Comparison of ENCODE assay signal across 9 cellular contexts in the genomic region with DNA sequence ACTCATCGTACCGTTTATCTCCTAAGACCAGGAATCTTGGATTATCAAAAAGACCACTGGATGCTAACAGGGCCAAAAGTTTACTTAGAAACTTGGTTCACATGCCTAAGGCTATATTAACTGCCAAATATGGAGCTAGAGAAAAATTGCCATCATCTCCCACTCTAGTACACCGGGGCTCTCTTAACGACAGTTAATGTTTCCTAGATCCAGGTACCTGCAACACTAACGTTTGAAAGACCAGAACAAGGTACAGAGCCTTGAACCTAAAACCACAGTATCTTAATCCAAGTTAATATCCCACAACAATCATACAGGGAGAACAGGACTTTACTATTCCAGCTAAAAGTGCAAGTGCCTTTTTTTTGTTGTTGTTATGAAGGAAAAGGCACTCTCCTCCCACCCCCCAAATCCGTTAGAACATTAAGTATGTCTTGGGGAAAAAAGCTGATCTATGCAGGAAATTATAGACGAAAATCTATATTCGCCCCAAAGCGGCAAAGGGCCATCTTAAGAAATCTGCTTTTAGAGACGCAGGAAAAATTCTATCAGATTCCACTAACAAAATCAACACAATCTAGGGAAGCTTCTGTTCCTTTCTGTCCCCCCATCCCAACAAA. TPM values are rescaled to one million over a fixed set of nuclear protein-coding genes. Genes with fewer than 3 reads are reported as not detected.
DNase-seq lines count a peak whose midpoint lies in the region; ATAC-seq lines count a peak whose summit lies in the region.
"Had no signal": no experiment of that assay in that cellular context is flagged by ENCODE, and none has a peak within 500 bp of the region (broad histone marks: within the 10 kb centered on the region; RNA-seq: fewer than 3 reads in every experiment).

No MANE protein-coding gene starts in this region.

- H3K4me3 Mint-ChIP-seq in activated CD4-positive, alpha-beta T cell treated with anti-CD3 and anti-CD28 coated beads, Interleukin-2, amount 10 ng/mL, durations not matched to agents 7 days and 5 days, result peak overlapping the region; percentile 97
- H3K4me3 Mint-ChIP-seq in activated naive CD8-positive, alpha-beta T cell treated with anti-CD3 and anti-CD28 coated beads, Interleukin-2, amount 10 ng/mL, durations not matched to agents 7 days and 5 days, result peak overlapping the region; percentile 94

- no peaks in the 10 kb centered on the region for H3K36me3 ChIP-seq in thymus (ENCODE audit: control insufficient read depth, insufficient read depth)

- ATAC-seq in activated naive CD8-positive, alpha-beta T cell treated with anti-CD3 and anti-CD28 coated beads, Interleukin-2, amount 10 ng/mL, durations not matched to agents 7 days and 5 days (ENCODE audit: low read depth), result no peak
- ATAC-seq in GM18870 (IDR thresholded peaks at IDR 0.05; ENCODE audit: unreplicated experiment), result no peak

- H3K4me3 ChIP-seq in thymus (ENCODE audit: low read length), result peak overlapping the region; percentile 96

- no peaks in the 10 kb centered on the region for H3K9me3 ChIP-seq in thymus (ENCODE audit: control insufficient read depth)

- peak overlapping the region; percentile 99 for H3K27ac ChIP-seq in thymus (ENCODE audit: low read depth)

- H3K9me3 Mint-ChIP-seq in activated CD4-positive, alpha-beta T cell treated with anti-CD3 and anti-CD28 coated beads, Interleukin-2, amount 10 ng/mL, durations not matched to agents 7 days and 5 days, result no peaks in the 10 kb centered on the region
- no peaks in the 10 kb centered on the region for H3K9me3 Mint-ChIP-seq in activated naive CD8-positive, alpha-beta T cell treated with anti-CD3 and anti-CD28 coated beads, Interleukin-2, amount 10 ng/mL, durations not matched to agents 7 days and 5 days

- peaks cover 59% of the 10 kb centered on the region for H3K4me1 Mint-ChIP-seq in activated CD4-positive, alpha-beta T cell treated with anti-CD3 and anti-CD28 coated beads, Interleukin-2, amount 10 ng/mL, durations not matched to agents 7 days and 5 days
- peaks cover 54% of the 10 kb centered on the region for H3K4me1 Mint-ChIP-seq in activated naive CD8-positive, alpha-beta T cell treated with anti-CD3 and anti-CD28 coated beads, Interleukin-2, amount 10 ng/mL, durations not matched to agents 7 days and 5 days

- CTCF ChIA-PET in activated CD4-positive, alpha-beta T cell treated with anti-CD3 and anti-CD28 coated beads, Interleukin-2, amount 10 ng/mL, durations not matched to agents 7 days and 5 days (lab: Charles Lee), result interaction anchor here (1.0 to 1.2 kb wide), 3 partner anchors 13 to 52 kb away, joined by 3 to 4 read pairs (median 4); partner anchors contain the start of gene USO1

- peak overlapping the region; percentile 100 for H3K27ac Mint-ChIP-seq in activated CD4-positive, alpha-beta T cell treated with anti-CD3 and anti-CD28 coated beads, Interleukin-2, amount 10 ng/mL, durations not matched to agents 7 days and 5 days
- H3K27ac Mint-ChIP-seq in activated naive CD8-positive, alpha-beta T cell treated with anti-CD3 and anti-CD28 coated beads, Interleukin-2, amount 10 ng/mL, durations not matched to agents 7 days and 5 days, result peak overlapping the region; percentile 99

- H3K27me3 Mint-ChIP-seq in activated CD4-positive, alpha-beta T cell treated with anti-CD3 and anti-CD28 coated beads, Interleukin-2, amount 10 ng/mL, durations not matched to agents 7 days and 5 days, result no peaks in the 10 kb centered on the region
- H3K27me3 Mint-ChIP-seq in activated naive CD8-positive, alpha-beta T cell treated with anti-CD3 and anti-CD28 coated beads, Interleukin-2, amount 10 ng/mL, durations not matched to agents 7 days and 5 days, result no peaks in the 10 kb centered on the region

- H3K36me3 Mint-ChIP-seq in activated CD4-positive, alpha-beta T cell treated with anti-CD3 and anti-CD28 coated beads, Interleukin-2, amount 10 ng/mL, durations not matched to agents 7 days and 5 days (ENCODE audit: low read depth), result peaks cover 20% of the 10 kb centered on the region
- H3K36me3 Mint-ChIP-seq in activated naive CD8-positive, alpha-beta T cell treated with anti-CD3 and anti-CD28 coated beads, Interleukin-2, amount 10 ng/mL, durations not matched to agents 7 days and 5 days, result peaks cover 5% of the 10 kb centered on the region

- H3K4me1 ChIP-seq in thymus (ENCODE audit: control insufficient read depth, insufficient read depth, low read length), result no peaks in the 10 kb centered on the region

- POLR2A ChIA-PET in activated CD4-positive, alpha-beta T cell treated with anti-CD3 and anti-CD28 coated beads, Interleukin-2, amount 10 ng/mL, durations not matched to agents 7 days and 5 days (lab: Charles Lee), result no interaction called here
- POLR2A ChIA-PET in activated naive CD8-positive, alpha-beta T cell treated with anti-CD3 and anti-CD28 coated beads, Interleukin-2, amount 10 ng/mL, durations not matched to agents 7 days and 5 days (lab: Charles Lee), result interaction anchor here (1.1 to 8.0 kb wide), 7 partner anchors 11 to 319 kb away, joined by 3 to 101 read pairs (median 7); partner anchors contain the start of genes NAAA, SDAD1 and USO1

- DNase-seq in activated CD4-positive, alpha-beta T cell treated with anti-CD3 and anti-CD28 coated beads, Interleukin-2, amount 10 ng/mL, durations not matched to agents 7 days and 5 days, result no peak
- DNase-seq in activated CD4-positive, alpha-beta T cell treated with anti-CD3 and anti-CD28 coated beads for 48 hours, result no peak
- DNase-seq in activated naive CD8-positive, alpha-beta T cell treated with anti-CD3 and anti-CD28 coated beads, Interleukin-2, amount 10 ng/mL, durations not matched to agents 7 days and 5 days, result no peak
- peak; percentile 13 for DNase-seq in kidney tubule cell (ENCODE audit: low spot score)
- no peak for DNase-seq in NCI-H524 treated with DMSO at 0.1 percent for 48 hours (lab: John Stamatoyannopoulos, UW)
- DNase-seq in effector CD8-positive, alpha-beta T cell (lab: John Stamatoyannopoulos, UW), result no peak

- WGBS in thymus, result 19% methylated on average over 10 of the region's 10 CpGs

- no peaks in the 10 kb centered on the region for H3K27me3 ChIP-seq in thymus (ENCODE audit: control insufficient read depth, insufficient read depth)

RNA-seq across cellular contexts. Expression of gene G3BP2, which starts 1.3 kb away (rescaled TPM):
- total RNA-seq in activated CD4-positive, alpha-beta T cell treated with anti-CD3 and anti-CD28 coated beads, Interleukin-2, amount 10 ng/mL, durations not matched to agents 7 days and 5 days, result 100 to 1,000 TPM; 135 to 137 TPM
- total RNA-seq in activated naive CD8-positive, alpha-beta T cell treated with anti-CD3 and anti-CD28 coated beads, Interleukin-2, amount 10 ng/mL, durations not matched to agents 7 days and 5 days, result 100 to 1,000 TPM; 165 to 179 TPM
- 43.3 TPM for polyA plus RNA-seq in thymus

RNA-seq across cellular contexts. Expression of gene CDKL2, which starts 41.6 kb away (rescaled TPM):
- total RNA-seq in activated CD4-positive, alpha-beta T cell treated with anti-CD3 and anti-CD28 coated beads, Interleukin-2, amount 10 ng/mL, durations not matched to agents 7 days and 5 days, result under 1 TPM; 0.74 to 1.00 TPM
- under 1 TPM; 0.22 to 0.45 TPM for total RNA-seq in activated naive CD8-positive, alpha-beta T cell treated with anti-CD3 and anti-CD28 coated beads, Interleukin-2, amount 10 ng/mL, durations not matched to agents 7 days and 5 days
- polyA plus RNA-seq in thymus, result 0.25 TPM
- total RNA-seq: subcutaneous adipose tissue had no signal

RNA-seq across cellular contexts. Expression of gene USO1, which starts 52.5 kb away (rescaled TPM):
- 10 to 100 TPM; 38.9 to 43.5 TPM for total RNA-seq in activated CD4-positive, alpha-beta T cell treated with anti-CD3 and anti-CD28 coated beads, Interleukin-2, amount 10 ng/mL, durations not matched to agents 7 days and 5 days
- total RNA-seq in activated naive CD8-positive, alpha-beta T cell treated with anti-CD3 and anti-CD28 coated beads, Interleukin-2, amount 10 ng/mL, durations not matched to agents 7 days and 5 days, result 10 to 100 TPM; 32.3 to 34.6 TPM
- 42.6 TPM for polyA plus RNA-seq in thymus
